Comparison of ENCODE assay signal across 8 cellular contexts in the genomic region with DNA sequence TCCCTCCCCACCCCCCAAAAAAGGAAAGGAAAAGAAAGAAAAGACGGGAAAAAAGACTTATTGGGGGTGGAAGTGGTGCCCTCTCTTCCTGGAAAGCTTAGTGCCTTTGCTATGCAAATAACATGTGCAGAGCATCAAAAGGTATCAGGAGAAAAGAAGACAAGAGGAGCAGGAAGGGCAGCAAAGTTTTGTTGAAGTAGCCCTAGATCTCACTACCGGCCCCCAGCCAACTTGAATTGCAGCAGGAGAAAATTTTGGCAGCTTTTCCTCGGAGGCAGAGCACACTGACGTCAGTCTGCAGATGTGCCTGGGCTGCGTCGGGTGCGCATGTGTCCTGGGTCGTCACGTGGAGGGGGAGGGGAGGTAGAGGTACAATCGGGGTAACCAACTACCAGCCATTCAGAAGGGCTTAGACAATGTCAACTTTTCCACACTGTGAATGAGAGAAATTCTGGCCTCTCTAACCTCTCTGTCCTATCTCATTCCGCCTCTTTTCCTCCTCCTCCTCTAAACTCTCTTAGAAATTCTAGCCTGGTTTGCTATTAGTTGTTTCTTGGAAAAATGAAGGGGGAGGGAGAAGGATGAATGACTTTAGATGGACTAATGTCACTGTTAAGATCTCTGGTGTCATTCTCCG. TPM values are rescaled to one million over a fixed set of nuclear protein-coding genes. Genes with fewer than 3 reads are reported as not detected.
DNase-seq lines count a peak whose midpoint lies in the region; ATAC-seq lines count a peak whose summit lies in the region.

A gene with protein sequence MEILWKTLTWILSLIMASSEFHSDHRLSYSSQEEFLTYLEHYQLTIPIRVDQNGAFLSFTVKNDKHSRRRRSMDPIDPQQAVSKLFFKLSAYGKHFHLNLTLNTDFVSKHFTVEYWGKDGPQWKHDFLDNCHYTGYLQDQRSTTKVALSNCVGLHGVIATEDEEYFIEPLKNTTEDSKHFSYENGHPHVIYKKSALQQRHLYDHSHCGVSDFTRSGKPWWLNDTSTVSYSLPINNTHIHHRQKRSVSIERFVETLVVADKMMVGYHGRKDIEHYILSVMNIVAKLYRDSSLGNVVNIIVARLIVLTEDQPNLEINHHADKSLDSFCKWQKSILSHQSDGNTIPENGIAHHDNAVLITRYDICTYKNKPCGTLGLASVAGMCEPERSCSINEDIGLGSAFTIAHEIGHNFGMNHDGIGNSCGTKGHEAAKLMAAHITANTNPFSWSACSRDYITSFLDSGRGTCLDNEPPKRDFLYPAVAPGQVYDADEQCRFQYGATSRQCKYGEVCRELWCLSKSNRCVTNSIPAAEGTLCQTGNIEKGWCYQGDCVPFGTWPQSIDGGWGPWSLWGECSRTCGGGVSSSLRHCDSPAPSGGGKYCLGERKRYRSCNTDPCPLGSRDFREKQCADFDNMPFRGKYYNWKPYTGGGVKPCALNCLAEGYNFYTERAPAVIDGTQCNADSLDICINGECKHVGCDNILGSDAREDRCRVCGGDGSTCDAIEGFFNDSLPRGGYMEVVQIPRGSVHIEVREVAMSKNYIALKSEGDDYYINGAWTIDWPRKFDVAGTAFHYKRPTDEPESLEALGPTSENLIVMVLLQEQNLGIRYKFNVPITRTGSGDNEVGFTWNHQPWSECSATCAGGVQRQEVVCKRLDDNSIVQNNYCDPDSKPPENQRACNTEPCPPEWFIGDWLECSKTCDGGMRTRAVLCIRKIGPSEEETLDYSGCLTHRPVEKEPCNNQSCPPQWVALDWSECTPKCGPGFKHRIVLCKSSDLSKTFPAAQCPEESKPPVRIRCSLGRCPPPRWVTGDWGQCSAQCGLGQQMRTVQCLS (N-terminal part only) (minus strand): TSS at position 286 of the 637 bp plus-strand sequence. CDS start 8,247 bp downstream, outside the sequence.

- H3K27me3 ChIP-seq in CD8-positive, alpha-beta memory T cell (ENCODE audit: insufficient read depth, low read length, poor library complexity, severe bottlenecking): no peaks in the 10 kb centered on the region
- H3K27me3 ChIP-seq in esophagus (ENCODE audit: control insufficient read depth in 1 of 2, insufficient read depth in 2 of 2, low read length in 2 of 2) (no peaks in the 10 kb centered on the region), mucosa of rectum (ENCODE audit: control insufficient read depth in 2 of 2, insufficient read depth in 2 of 2, low read length in 2 of 2) (no peaks in the 10 kb centered on the region)

- peak; percentile 85 for ATAC-seq in GM19397 (IDR thresholded peaks at IDR 0.05; ENCODE audit: unreplicated experiment)
- ATAC-seq in HG03571 (IDR thresholded peaks at IDR 0.05; ENCODE audit: unreplicated experiment): peak; percentile 78

- peaks cover 0 to 14% (median 0%) of the 10 kb centered on the region in 3 donors for H3K36me3 Mint-ChIP-seq in CD8-positive, alpha-beta memory T cell
- peaks cover 4% of the 10 kb centered on the region for H3K36me3 Mint-ChIP-seq in activated T-cell treated with anti-CD3 and anti-CD28 coated beads, Interleukin-2, amount 50 U/mL, for 24 hours (ENCODE audit: low read depth)

- WGBS in esophagus, 2 donors: 0% methylated on average over 12 of the region's 12 CpGs

- H3K9me3 Mint-ChIP-seq in CD8-positive, alpha-beta memory T cell: no peaks in the 10 kb centered on the region
- H3K9me3 Mint-ChIP-seq in activated T-cell treated with anti-CD3 and anti-CD28 coated beads, Interleukin-2, amount 50 U/mL, for 24 hours: no peaks in the 10 kb centered on the region

- peak within 1 kb of the TSS; percentile 59 to 63 for H3K9ac ChIP-seq in mucosa of rectum (ENCODE audit: low read depth in 1 of 2, low read length in 2 of 2)

- peaks cover 6 to 18% (median 9%) of the 10 kb centered on the region in 3 donors for H3K4me1 Mint-ChIP-seq in CD8-positive, alpha-beta memory T cell
- peaks cover 19% of the 10 kb centered on the region for H3K4me1 Mint-ChIP-seq in activated T-cell treated with anti-CD3 and anti-CD28 coated beads, Interleukin-2, amount 50 U/mL, for 24 hours (ENCODE audit: low read depth)

- H3K27ac ChIP-seq in CD8-positive, alpha-beta memory T cell (ENCODE audit: low read depth, low read length): peak within 1 kb of the TSS; percentile 56
- H3K27ac ChIP-seq in esophagus (ENCODE audit: low read depth in 2 of 2, low read length in 1 of 2) (peak within 1 kb of the TSS; percentile 61 to 77), mucosa of rectum (ENCODE audit: low read depth in 2 of 2, low read length in 2 of 2) (peak within 1 kb of the TSS; percentile 62 to 68)

- H3K4me3 Mint-ChIP-seq in CD8-positive, alpha-beta memory T cell: no peak within 1 kb of the TSS
- H3K4me3 Mint-ChIP-seq in activated T-cell treated with anti-CD3 and anti-CD28 coated beads, Interleukin-2, amount 50 U/mL, for 24 hours: no peak within 1 kb of the TSS

- H3K27ac Mint-ChIP-seq in CD8-positive, alpha-beta memory T cell: peak within 1 kb of the TSS; percentile 73 to 98 (median 93)
- peak within 1 kb of the TSS; percentile 93 for H3K27ac Mint-ChIP-seq in activated T-cell treated with anti-CD3 and anti-CD28 coated beads, Interleukin-2, amount 50 U/mL, for 24 hours

- CTCF ChIA-PET in CD8-positive, alpha-beta memory T cell (lab: Charles Lee): interaction anchor here (1.0 to 4.7 kb wide), 10 partner anchors 83 to 714 kb away, joined by 3 to 41 read pairs (median 4); a partner anchor contains a TSS

- H3K27me3 Mint-ChIP-seq in CD8-positive, alpha-beta memory T cell: peaks cover 0 to 3% of the 10 kb centered on the region in 2 donors
- H3K27me3 Mint-ChIP-seq in activated T-cell treated with anti-CD3 and anti-CD28 coated beads, Interleukin-2, amount 50 U/mL, for 24 hours: no peaks in the 10 kb centered on the region

- POLR2A ChIA-PET in CD8-positive, alpha-beta memory T cell (lab: Charles Lee): interaction anchor here (0.6 to 3.6 kb wide), 4 partner anchors 81 to 446 kb away, joined by 3 to 21 read pairs (median 7); a partner anchor contains a TSS

- peaks cover 20% of the 10 kb centered on the region for H3K4me1 ChIP-seq in CD8-positive, alpha-beta memory T cell (ENCODE audit: insufficient read depth, low read length)
- H3K4me1 ChIP-seq in esophagus (ENCODE audit: control insufficient read depth in 2 of 2, insufficient read depth in 2 of 2, low read length in 1 of 2) (no peaks in the 10 kb centered on the region), mucosa of rectum (ENCODE audit: control insufficient read depth in 2 of 2, insufficient read depth in 2 of 2, low read length in 2 of 2) (peaks cover 7% of the 10 kb centered on the region in 2 donors)

- DNase-seq in CD8-positive, alpha-beta memory T cell: peak; percentile 64 to 84 (median 72)
- DNase-seq in OCI-M2 (lab: John Stamatoyannopoulos, UW; ENCODE audit: unreplicated experiment): peak; percentile 6
- peak; percentile 81 for DNase-seq in activated T-cell treated with anti-CD3 and anti-CD28 coated beads, Interleukin-2, amount 50 U/mL, for 24 hours
- peak; percentile 53 to 63 for DNase-seq in stimulated activated CD8-positive, alpha-beta memory T cell treated with anti-CD3 and anti-CD28 coated beads, Interleukin-4, amount 100 ng/mL, for 4 hours (ENCODE audit: low read depth in 2 of 2, low spot score in 1 of 2)

- no peaks in the 10 kb centered on the region for H3K9me3 ChIP-seq in CD8-positive, alpha-beta memory T cell (ENCODE audit: low read length)
- H3K9me3 ChIP-seq in esophagus (ENCODE audit: control insufficient read depth in 2 of 2, insufficient read depth in 1 of 2, low read depth in 1 of 2, low read length in 1 of 2) (no peaks in the 10 kb centered on the region), mucosa of rectum (ENCODE audit: control insufficient read depth in 2 of 2, low read length in 2 of 2) (no peaks in the 10 kb centered on the region)

- no peaks in the 10 kb centered on the region for H3K36me3 ChIP-seq in CD8-positive, alpha-beta memory T cell (ENCODE audit: insufficient read depth, low read length)
- no peaks in the 10 kb centered on the region for H3K36me3 ChIP-seq in esophagus (ENCODE audit: control insufficient read depth in 2 of 2, insufficient read depth in 2 of 2, low read length in 1 of 2)
- no peaks in the 10 kb centered on the region for H3K36me3 ChIP-seq in mucosa of rectum (ENCODE audit: control insufficient read depth in 2 of 2, insufficient read depth in 2 of 2, low read length in 2 of 2)

- peak within 1 kb of the TSS; percentile 80 for H3K4me3 ChIP-seq in CD8-positive, alpha-beta memory T cell (ENCODE audit: low read length)
- peak within 1 kb of the TSS; percentile 36 to 83 for H3K4me3 ChIP-seq in esophagus (ENCODE audit: low read depth in 1 of 2, low read length in 2 of 2)
- peak within 1 kb of the TSS; percentile 85 to 86 for H3K4me3 ChIP-seq in mucosa of rectum (ENCODE audit: low read length in 2 of 2)

RNA-seq across cellular contexts. Expression of the gene that starts here (rescaled TPM):
- total RNA-seq in CD8-positive, alpha-beta memory T cell: 1 to 10 TPM in 1 of 2 experiments, under 1 TPM in 1; 0.93 to 1.2 TPM
- polyA plus RNA-seq in CD8-positive, alpha-beta memory T cell: 0.23 TPM
- polyA plus RNA-seq in esophagus: under 1 TPM; 0.16 to 0.25 TPM

Comparison
In these comparisons a context has a peak if more than half of its experiments do, and no peak if none do; other contexts are left out.
1. Peak in every context shown above with its lines: DNase-seq, ATAC-seq, H3K4me3 ChIP-seq and H3K27ac ChIP-seq.
2. DNase-seq: peak in every context shown above with its lines; median percentile 81 in activated T-cell treated with anti-CD3 and anti-CD28 coated beads, Interleukin-2, amount 50 U/mL, for 24 hours; 72 in CD8-positive, alpha-beta memory T cell; 58 in stimulated activated CD8-positive, alpha-beta memory T cell treated with anti-CD3 and anti-CD28 coated beads, Interleukin-4, amount 100 ng/mL, for 4 hours; 6 in OCI-M2.